In the genomic region with DNA sequence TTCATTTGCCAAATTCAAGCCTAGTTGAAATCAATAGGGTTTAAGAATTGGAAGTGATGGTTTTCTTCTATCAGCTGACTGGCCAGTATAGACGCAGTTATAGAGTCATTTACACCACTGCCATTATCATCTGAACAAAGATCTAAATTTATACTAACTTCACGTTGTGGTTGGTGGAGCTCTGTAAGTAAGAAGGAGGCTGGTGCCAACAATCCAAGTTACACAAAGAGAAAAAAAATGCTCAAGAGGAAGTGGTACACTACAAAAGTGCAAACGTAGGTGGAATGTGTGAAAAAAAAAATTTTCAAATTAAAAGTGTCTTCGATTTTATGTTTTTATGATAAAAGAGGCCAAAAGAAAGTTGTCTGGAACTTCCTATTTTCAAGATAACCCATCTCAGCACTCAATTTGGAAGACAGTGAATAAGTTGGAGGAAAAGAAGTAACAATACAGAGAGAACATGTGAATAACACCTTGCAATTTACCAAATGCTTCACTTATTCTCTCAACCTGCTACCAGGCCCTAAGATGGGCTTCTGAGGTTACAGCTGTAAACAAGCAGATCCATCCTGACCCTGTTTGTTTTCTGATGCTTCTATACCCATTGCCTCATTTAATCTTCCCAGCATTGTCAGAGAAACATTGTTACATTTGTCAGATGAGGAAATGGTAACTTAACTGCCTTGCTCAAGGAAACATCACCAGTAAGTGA, we compare ENCODE assay signal across 1 cellular context.
TF ChIP-seq lines count a peak whose summit lies in the region.

No MANE protein-coding gene starts in this region.

TF ChIP-seq in GM12878, 131 proteins besides CTCF, POLR2A, EP300 and RAD21 (continues in another document):
- TF ChIP-seq KLF5 (IDR thresholded peaks at IDR 0.05; ENCODE audit: partially characterized antibody) (no peak), RUNX3 (IDR thresholded peaks at IDR 0.05; ENCODE audit: low read length) (no peak), PML (IDR thresholded peaks at IDR 0.05; ENCODE audit: low read length) (no peak), BHLHE40 (IDR thresholded peaks at IDR 0.05; ENCODE audit: borderline replicate concordance in 1 of 2, low read depth in 2 of 2, low read length in 1 of 2) (no peak), SRF (IDR thresholded peaks at IDR 0.05; ENCODE audit: low read depth in 2 of 2, low read length in 2 of 2) (no peak), IKZF2 (IDR thresholded peaks at IDR 0.05) (peak in 1 of 2 experiments; percentile 28; a peak in 1 of 4 replicates), LARP7 (IDR thresholded peaks at IDR 0.05) (no peak), ZSCAN29 (IDR thresholded peaks at IDR 0.05) (peak; percentile 78; the same call in 1 of the 2 replicates), ATF7 (IDR thresholded peaks at IDR 0.05; ENCODE audit: low read depth) (peak; percentile 35; the same call in 1 of the 2 replicates), WRNIP1 (IDR thresholded peaks at IDR 0.05; ENCODE audit: borderline replicate concordance, low read depth, low read length) (no peak), YBX1 (IDR thresholded peaks at IDR 0.05) (no peak), MTA2 (IDR thresholded peaks at IDR 0.05; ENCODE audit: low read depth) (peak; percentile 57), FOS (IDR thresholded peaks at IDR 0.05; ENCODE audit: borderline replicate concordance, extremely low read depth, insufficient read length) (no peak), BMI1 (IDR thresholded peaks at IDR 0.05; ENCODE audit: borderline replicate concordance) (peak; percentile 47; the same call in 1 of the 2 replicates), MEF2A (IDR thresholded peaks at IDR 0.05; ENCODE audit: insufficient read depth, low read depth, low read length) (no peak), JUNB (IDR thresholded peaks at IDR 0.05) (no peak), SUPT20H (IDR thresholded peaks at IDR 0.05; ENCODE audit: borderline replicate concordance, control insufficient read depth, low read depth, low read length) (no peak), KAT2A (conservative IDR thresholded peaks at IDR 0.05; ENCODE audit: control insufficient read depth, low read depth, low read length) (no peak), SIX5 (IDR thresholded peaks at IDR 0.05; ENCODE audit: low read depth, low read length, severe bottlenecking) (no peak), RCOR1 (conservative IDR thresholded peaks at IDR 0.05; ENCODE audit: low read depth, low read length) (no peak), SPI1 (IDR thresholded peaks at IDR 0.05; ENCODE audit: borderline replicate concordance, insufficient read depth, low read depth, low read length) (peak; percentile 40; the same call in 1 of the 2 replicates), RAD51 (IDR thresholded peaks at IDR 0.05) (peak; percentile 32; the same call in 1 of the 2 replicates), IRF4 (IDR thresholded peaks at IDR 0.05; ENCODE audit: low read depth, low read length) (no peak), TBL1XR1 (IDR thresholded peaks at IDR 0.05; ENCODE audit: low read depth, low read length) (no peak), ZNF384 (IDR thresholded peaks at IDR 0.05; ENCODE audit: borderline replicate concordance, low read depth, low read length) (peak; percentile 86), EZH2 (IDR thresholded peaks at IDR 0.05; ENCODE audit: borderline replicate concordance, control insufficient read depth, low read depth, low read length) (no peak), BACH1 (IDR thresholded peaks at IDR 0.05; ENCODE audit: borderline replicate concordance) (no peak), CHD4 (IDR thresholded peaks at IDR 0.05) (no peak), NR2C1 (IDR thresholded peaks at IDR 0.05) (no peak), MEF2B (IDR thresholded peaks at IDR 0.05; ENCODE audit: partially characterized antibody, poor library complexity, severe bottlenecking) (no peak)
- TF ChIP-seq, protein P1, sequence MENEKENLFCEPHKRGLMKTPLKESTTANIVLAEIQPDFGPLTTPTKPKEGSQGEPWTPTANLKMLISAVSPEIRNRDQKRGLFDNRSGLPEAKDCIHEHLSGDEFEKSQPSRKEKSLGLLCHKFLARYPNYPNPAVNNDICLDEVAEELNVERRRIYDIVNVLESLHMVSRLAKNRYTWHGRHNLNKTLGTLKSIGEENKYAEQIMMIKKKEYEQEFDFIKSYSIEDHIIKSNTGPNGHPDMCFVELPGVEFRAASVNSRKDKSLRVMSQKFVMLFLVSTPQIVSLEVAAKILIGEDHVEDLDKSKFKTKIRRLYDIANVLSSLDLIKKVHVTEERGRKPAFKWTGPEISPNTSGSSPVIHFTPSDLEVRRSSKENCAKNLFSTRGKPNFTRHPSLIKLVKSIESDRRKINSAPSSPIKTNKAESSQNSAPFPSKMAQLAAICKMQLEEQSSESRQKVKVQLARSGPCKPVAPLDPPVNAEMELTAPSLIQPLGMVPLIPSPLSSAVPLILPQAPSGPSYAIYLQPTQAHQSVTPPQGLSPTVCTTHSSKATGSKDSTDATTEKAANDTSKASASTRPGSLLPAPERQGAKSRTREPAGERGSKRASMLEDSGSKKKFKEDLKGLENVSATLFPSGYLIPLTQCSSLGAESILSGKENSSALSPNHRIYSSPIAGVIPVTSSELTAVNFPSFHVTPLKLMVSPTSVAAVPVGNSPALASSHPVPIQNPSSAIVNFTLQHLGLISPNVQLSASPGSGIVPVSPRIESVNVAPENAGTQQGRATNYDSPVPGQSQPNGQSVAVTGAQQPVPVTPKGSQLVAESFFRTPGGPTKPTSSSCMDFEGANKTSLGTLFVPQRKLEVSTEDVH (IDR thresholded peaks at IDR 0.05; ENCODE audit: low read depth, partially characterized antibody) = no peak
- TF ChIP-seq, protein P2, sequence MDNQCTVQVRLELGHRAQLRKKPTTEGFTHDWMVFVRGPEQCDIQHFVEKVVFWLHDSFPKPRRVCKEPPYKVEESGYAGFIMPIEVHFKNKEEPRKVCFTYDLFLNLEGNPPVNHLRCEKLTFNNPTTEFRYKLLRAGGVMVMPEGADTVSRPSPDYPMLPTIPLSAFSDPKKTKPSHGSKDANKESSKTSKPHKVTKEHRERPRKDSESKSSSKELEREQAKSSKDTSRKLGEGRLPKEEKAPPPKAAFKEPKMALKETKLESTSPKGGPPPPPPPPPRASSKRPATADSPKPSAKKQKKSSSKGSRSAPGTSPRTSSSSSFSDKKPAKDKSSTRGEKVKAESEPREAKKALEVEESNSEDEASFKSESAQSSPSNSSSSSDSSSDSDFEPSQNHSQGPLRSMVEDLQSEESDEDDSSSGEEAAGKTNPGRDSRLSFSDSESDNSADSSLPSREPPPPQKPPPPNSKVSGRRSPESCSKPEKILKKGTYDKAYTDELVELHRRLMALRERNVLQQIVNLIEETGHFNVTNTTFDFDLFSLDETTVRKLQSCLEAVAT (IDR thresholded peaks at IDR 0.05) = no peak
- TF ChIP-seq, protein P3, sequence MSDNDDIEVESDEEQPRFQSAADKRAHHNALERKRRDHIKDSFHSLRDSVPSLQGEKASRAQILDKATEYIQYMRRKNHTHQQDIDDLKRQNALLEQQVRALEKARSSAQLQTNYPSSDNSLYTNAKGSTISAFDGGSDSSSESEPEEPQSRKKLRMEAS (IDR thresholded peaks at IDR 0.05; ENCODE audit: low read depth, low read length) = no peak
- TF ChIP-seq, protein P4, sequence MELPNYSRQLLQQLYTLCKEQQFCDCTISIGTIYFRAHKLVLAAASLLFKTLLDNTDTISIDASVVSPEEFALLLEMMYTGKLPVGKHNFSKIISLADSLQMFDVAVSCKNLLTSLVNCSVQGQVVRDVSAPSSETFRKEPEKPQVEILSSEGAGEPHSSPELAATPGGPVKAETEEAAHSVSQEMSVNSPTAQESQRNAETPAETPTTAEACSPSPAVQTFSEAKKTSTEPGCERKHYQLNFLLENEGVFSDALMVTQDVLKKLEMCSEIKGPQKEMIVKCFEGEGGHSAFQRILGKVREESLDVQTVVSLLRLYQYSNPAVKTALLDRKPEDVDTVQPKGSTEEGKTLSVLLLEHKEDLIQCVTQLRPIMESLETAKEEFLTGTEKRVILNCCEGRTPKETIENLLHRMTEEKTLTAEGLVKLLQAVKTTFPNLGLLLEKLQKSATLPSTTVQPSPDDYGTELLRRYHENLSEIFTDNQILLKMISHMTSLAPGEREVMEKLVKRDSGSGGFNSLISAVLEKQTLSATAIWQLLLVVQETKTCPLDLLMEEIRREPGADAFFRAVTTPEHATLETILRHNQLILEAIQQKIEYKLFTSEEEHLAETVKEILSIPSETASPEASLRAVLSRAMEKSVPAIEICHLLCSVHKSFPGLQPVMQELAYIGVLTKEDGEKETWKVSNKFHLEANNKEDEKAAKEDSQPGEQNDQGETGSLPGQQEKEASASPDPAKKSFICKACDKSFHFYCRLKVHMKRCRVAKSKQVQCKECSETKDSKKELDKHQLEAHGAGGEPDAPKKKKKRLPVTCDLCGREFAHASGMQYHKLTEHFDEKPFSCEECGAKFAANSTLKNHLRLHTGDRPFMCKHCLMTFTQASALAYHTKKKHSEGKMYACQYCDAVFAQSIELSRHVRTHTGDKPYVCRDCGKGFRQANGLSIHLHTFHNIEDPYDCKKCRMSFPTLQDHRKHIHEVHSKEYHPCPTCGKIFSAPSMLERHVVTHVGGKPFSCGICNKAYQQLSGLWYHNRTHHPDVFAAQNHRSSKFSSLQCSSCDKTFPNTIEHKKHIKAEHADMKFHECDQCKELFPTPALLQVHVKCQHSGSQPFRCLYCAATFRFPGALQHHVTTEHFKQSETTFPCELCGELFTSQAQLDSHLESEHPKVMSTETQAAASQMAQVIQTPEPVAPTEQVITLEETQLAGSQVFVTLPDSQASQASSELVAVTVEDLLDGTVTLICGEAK (IDR thresholded peaks at IDR 0.05; ENCODE audit: borderline replicate concordance) = no peak
- TF ChIP-seq, protein P5, sequence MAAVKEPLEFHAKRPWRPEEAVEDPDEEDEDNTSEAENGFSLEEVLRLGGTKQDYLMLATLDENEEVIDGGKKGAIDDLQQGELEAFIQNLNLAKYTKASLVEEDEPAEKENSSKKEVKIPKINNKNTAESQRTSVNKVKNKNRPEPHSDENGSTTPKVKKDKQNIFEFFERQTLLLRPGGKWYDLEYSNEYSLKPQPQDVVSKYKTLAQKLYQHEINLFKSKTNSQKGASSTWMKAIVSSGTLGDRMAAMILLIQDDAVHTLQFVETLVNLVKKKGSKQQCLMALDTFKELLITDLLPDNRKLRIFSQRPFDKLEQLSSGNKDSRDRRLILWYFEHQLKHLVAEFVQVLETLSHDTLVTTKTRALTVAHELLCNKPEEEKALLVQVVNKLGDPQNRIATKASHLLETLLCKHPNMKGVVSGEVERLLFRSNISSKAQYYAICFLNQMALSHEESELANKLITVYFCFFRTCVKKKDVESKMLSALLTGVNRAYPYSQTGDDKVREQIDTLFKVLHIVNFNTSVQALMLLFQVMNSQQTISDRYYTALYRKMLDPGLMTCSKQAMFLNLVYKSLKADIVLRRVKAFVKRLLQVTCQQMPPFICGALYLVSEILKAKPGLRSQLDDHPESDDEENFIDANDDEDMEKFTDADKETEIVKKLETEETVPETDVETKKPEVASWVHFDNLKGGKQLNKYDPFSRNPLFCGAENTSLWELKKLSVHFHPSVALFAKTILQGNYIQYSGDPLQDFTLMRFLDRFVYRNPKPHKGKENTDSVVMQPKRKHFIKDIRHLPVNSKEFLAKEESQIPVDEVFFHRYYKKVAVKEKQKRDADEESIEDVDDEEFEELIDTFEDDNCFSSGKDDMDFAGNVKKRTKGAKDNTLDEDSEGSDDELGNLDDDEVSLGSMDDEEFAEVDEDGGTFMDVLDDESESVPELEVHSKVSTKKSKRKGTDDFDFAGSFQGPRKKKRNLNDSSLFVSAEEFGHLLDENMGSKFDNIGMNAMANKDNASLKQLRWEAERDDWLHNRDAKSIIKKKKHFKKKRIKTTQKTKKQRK (IDR thresholded peaks at IDR 0.05; ENCODE audit: low read depth, low read length) = no peak
- TF ChIP-seq, protein P6, sequence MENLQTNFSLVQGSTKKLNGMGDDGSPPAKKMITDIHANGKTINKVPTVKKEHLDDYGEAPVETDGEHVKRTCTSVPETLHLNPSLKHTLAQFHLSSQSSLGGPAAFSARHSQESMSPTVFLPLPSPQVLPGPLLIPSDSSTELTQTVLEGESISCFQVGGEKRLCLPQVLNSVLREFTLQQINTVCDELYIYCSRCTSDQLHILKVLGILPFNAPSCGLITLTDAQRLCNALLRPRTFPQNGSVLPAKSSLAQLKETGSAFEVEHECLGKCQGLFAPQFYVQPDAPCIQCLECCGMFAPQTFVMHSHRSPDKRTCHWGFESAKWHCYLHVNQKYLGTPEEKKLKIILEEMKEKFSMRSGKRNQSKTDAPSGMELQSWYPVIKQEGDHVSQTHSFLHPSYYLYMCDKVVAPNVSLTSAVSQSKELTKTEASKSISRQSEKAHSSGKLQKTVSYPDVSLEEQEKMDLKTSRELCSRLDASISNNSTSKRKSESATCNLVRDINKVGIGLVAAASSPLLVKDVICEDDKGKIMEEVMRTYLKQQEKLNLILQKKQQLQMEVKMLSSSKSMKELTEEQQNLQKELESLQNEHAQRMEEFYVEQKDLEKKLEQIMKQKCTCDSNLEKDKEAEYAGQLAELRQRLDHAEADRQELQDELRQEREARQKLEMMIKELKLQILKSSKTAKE (IDR thresholded peaks at IDR 0.05; ENCODE audit: low read depth, poor library complexity, severe bottlenecking) = no peak
- TF ChIP-seq, protein P7, sequence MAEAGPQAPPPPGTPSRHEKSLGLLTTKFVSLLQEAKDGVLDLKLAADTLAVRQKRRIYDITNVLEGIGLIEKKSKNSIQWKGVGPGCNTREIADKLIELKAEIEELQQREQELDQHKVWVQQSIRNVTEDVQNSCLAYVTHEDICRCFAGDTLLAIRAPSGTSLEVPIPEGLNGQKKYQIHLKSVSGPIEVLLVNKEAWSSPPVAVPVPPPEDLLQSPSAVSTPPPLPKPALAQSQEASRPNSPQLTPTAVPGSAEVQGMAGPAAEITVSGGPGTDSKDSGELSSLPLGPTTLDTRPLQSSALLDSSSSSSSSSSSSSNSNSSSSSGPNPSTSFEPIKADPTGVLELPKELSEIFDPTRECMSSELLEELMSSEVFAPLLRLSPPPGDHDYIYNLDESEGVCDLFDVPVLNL (IDR thresholded peaks at IDR 0.05; ENCODE audit: low read depth, low read length) = no peak
- TF ChIP-seq, protein P8, sequence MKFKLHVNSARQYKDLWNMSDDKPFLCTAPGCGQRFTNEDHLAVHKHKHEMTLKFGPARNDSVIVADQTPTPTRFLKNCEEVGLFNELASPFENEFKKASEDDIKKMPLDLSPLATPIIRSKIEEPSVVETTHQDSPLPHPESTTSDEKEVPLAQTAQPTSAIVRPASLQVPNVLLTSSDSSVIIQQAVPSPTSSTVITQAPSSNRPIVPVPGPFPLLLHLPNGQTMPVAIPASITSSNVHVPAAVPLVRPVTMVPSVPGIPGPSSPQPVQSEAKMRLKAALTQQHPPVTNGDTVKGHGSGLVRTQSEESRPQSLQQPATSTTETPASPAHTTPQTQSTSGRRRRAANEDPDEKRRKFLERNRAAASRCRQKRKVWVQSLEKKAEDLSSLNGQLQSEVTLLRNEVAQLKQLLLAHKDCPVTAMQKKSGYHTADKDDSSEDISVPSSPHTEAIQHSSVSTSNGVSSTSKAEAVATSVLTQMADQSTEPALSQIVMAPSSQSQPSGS (IDR thresholded peaks at IDR 0.05; ENCODE audit: low read length) = no peak
- TF ChIP-seq, protein P9, sequence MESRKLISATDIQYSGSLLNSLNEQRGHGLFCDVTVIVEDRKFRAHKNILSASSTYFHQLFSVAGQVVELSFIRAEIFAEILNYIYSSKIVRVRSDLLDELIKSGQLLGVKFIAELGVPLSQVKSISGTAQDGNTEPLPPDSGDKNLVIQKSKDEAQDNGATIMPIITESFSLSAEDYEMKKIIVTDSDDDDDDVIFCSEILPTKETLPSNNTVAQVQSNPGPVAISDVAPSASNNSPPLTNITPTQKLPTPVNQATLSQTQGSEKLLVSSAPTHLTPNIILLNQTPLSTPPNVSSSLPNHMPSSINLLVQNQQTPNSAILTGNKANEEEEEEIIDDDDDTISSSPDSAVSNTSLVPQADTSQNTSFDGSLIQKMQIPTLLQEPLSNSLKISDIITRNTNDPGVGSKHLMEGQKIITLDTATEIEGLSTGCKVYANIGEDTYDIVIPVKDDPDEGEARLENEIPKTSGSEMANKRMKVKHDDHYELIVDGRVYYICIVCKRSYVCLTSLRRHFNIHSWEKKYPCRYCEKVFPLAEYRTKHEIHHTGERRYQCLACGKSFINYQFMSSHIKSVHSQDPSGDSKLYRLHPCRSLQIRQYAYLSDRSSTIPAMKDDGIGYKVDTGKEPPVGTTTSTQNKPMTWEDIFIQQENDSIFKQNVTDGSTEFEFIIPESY (IDR thresholded peaks at IDR 0.05) = no peak
